Comparison of ENCODE assay signal across 1 cellular context in genomic region chr3:186599142-186599784, GRCh38.
A peak's percentile ranks its signal among the peaks of the same experiment; 100 is the strongest.
TF ChIP-seq lines count a peak whose summit lies in the region.

No MANE protein-coding gene starts in this region.

TF ChIP-seq in K562, 482 proteins besides CTCF, POLR2A, EP300 and RAD21 (continues in another document):
- TF ChIP-seq ATF4 (CRISPR knock-in tag; IDR thresholded peaks at IDR 0.05), result 0 out of 2 replicates have a peak, but pooled peaks have one; percentile 28
- TF ChIP-seq ZNF589 (CRISPR knock-in tag; IDR thresholded peaks at IDR 0.05; ENCODE audit: low read depth), result 0 out of 2 replicates have a peak, but pooled peaks have one; percentile 50
- no peak for TF ChIP-seq HDAC1 (IDR thresholded peaks at IDR 0.05)
- TF ChIP-seq ATF2 (CRISPR knock-in tag; IDR thresholded peaks at IDR 0.05), result no peak
- TF ChIP-seq BACH1 (tag; IDR thresholded peaks at IDR 0.05), result peak; percentile 77
- TF ChIP-seq ZBTB40 (IDR thresholded peaks at IDR 0.05), result no peak
- TF ChIP-seq ZBTB40 (CRISPR knock-in tag; IDR thresholded peaks at IDR 0.05), result no peak
- no peak for TF ChIP-seq USF1 (CRISPR knock-in tag; IDR thresholded peaks at IDR 0.05)
- 0 out of 2 replicates have a peak, but pooled peaks have one; percentile 12 for TF ChIP-seq PYGO2 (tag; IDR thresholded peaks at IDR 0.05)
- TF ChIP-seq ZNF197 (CRISPR knock-in tag; IDR thresholded peaks at IDR 0.05; ENCODE audit: low read depth), result 0 out of 2 replicates have a peak, but pooled peaks have one; percentile 50
- no peak for TF ChIP-seq HMGXB4 (CRISPR knock-in tag; IDR thresholded peaks at IDR 0.05)
- TF ChIP-seq SMARCA4 (IDR thresholded peaks at IDR 0.05), result peak; percentile 29; the same call in 1 of the 2 replicates
- TF ChIP-seq ZNF766 (CRISPR knock-in tag; conservative IDR thresholded peaks at IDR 0.05), result peak; percentile 52; the same call in 1 of the 2 replicates
- no peak for TF ChIP-seq NR2C2 (CRISPR knock-in tag; IDR thresholded peaks at IDR 0.05)
- TF ChIP-seq NR2C2 (tag; IDR thresholded peaks at IDR 0.05), result peak; percentile 77; the same call in 1 of the 2 replicates
- TF ChIP-seq BDP1 (IDR thresholded peaks at IDR 0.05; ENCODE audit: insufficient read depth, insufficient read length), result no peak
- peak; percentile 18; the same call in 1 of the 2 replicates for TF ChIP-seq HSF4 (CRISPR knock-in tag; IDR thresholded peaks at IDR 0.05; ENCODE audit: borderline replicate concordance)
- TF ChIP-seq PREB (CRISPR knock-in tag; IDR thresholded peaks at IDR 0.05), result no peak
- TF ChIP-seq MEF2A (IDR thresholded peaks at IDR 0.05; ENCODE audit: control insufficient read depth, low read depth, low read length), result no peak
- peak; percentile 81; the same call in 1 of the 2 replicates for TF ChIP-seq NR2C1 (IDR thresholded peaks at IDR 0.05)
- peak; percentile 94 for TF ChIP-seq NR2C1 (tag; IDR thresholded peaks at IDR 0.05)
- TF ChIP-seq TRIM24 (IDR thresholded peaks at IDR 0.05), result peak; percentile 67 to 77; a peak in 2 of 4 replicates
- peak; percentile 68; the same call in 1 of the 2 replicates for TF ChIP-seq CEBPG (CRISPR knock-in tag; IDR thresholded peaks at IDR 0.05)
- TF ChIP-seq CEBPG (tag; conservative IDR thresholded peaks at IDR 0.05 in 1 of 2, IDR thresholded peaks at IDR 0.05 in 1 of 2), result peak in 1 of 2 experiments; percentile 72; a peak in 2 of 4 replicates
- TF ChIP-seq NFRKB (IDR thresholded peaks at IDR 0.05; ENCODE audit: low read depth), result 0 out of 2 replicates have a peak, but pooled peaks have one; percentile 23
- TF ChIP-seq NR4A1 (CRISPR knock-in tag; IDR thresholded peaks at IDR 0.05), result no peak
- 0 out of 2 replicates have a peak, but pooled peaks have one; percentile 18 for TF ChIP-seq NR4A1 (tag; IDR thresholded peaks at IDR 0.05)
- no peak for TF ChIP-seq NR0B1 (IDR thresholded peaks at IDR 0.05; ENCODE audit: partially characterized antibody)
- TF ChIP-seq HINFP (tag; conservative IDR thresholded peaks at IDR 0.05; ENCODE audit: low read depth), result 0 out of 2 replicates have a peak, but pooled peaks have one; percentile 17
- TF ChIP-seq ZNF280B (CRISPR knock-in tag; IDR thresholded peaks at IDR 0.05), result no peak
- TF ChIP-seq FOXA1 (IDR thresholded peaks at IDR 0.05; ENCODE audit: borderline replicate concordance), result no peak
